8 cellular contexts compared by ENCODE assay signal in genomic region chr3:138174421-138175122, GRCh38. TPM values are rescaled to one million over a fixed set of nuclear protein-coding genes. Genes with fewer than 3 reads are reported as not detected.
DNase-seq lines count a peak whose midpoint lies in the region; ATAC-seq and FAIRE-seq lines count a peak whose summit lies in the region.

A gene with protein sequence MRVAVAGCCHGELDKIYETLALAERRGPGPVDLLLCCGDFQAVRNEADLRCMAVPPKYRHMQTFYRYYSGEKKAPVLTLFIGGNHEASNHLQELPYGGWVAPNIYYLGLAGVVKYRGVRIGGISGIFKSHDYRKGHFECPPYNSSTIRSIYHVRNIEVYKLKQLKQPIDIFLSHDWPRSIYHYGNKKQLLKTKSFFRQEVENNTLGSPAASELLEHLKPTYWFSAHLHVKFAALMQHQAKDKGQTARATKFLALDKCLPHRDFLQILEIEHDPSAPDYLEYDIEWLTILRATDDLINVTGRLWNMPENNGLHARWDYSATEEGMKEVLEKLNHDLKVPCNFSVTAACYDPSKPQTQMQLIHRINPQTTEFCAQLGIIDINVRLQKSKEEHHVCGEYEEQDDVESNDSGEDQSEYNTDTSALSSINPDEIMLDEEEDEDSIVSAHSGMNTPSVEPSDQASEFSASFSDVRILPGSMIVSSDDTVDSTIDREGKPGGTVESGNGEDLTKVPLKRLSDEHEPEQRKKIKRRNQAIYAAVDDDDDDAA (minus strand): TSS chr3:138174921. CDS start chr3:138174795, 126 bp downstream.

- FAIRE-seq in islet of Langerhans (lab: Jason Lieb, UNC), result peak; percentile 90

- ATAC-seq in GM19035 (IDR thresholded peaks at IDR 0.05; ENCODE audit: unreplicated experiment) (peak; percentile 90), HG03342 (IDR thresholded peaks at IDR 0.05; ENCODE audit: unreplicated experiment) (peak; percentile 89)
- peak; percentile 86 to 87 for ATAC-seq in activated CD4-positive, CD25-positive, alpha-beta regulatory T cell treated with anti-CD3 and anti-CD28 coated beads, Interleukin-2, amount 50 U/mL, for 24 hours

- DNase-seq in AG20443 (ENCODE audit: low spot score) (peak; percentile 87), NCI-H345 treated with DMSO at 0.1 percent for 48 hours (lab: John Stamatoyannopoulos, UW; ENCODE audit: unreplicated experiment) (peak; percentile 36), cerebellum (ENCODE audit: low spot score) (peak; percentile 76)
- peak; percentile 63 to 82 (median 68) for DNase-seq in stimulated activated CD4-positive, alpha-beta T cell treated with anti-CD3 and anti-CD28 coated beads, Interleukin-12 subunit alpha, Interleukin-12 subunit beta, amount 100 ng/mL, for 48 hours (ENCODE audit: low read depth in 2 of 3, low spot score in 1 of 3)

RNA-seq across cellular contexts. Expression of the gene that starts here (rescaled TPM):
- total RNA-seq in cerebellum, result 24.0 TPM

Comparison
In these comparisons a context has a peak if more than half of its experiments do, and no peak if none do; other contexts are left out.
1. Peak in every context shown above with its lines: DNase-seq and ATAC-seq.
2. DNase-seq: peak in every context shown above with its lines; median percentile 87 in AG20443; 76 in cerebellum; 68 in stimulated activated CD4-positive, alpha-beta T cell treated with anti-CD3 and anti-CD28 coated beads, Interleukin-12 subunit alpha, Interleukin-12 subunit beta, amount 100 ng/mL, for 48 hours; 36 in NCI-H345 treated with DMSO at 0.1 percent for 48 hours.